In the genomic region with DNA sequence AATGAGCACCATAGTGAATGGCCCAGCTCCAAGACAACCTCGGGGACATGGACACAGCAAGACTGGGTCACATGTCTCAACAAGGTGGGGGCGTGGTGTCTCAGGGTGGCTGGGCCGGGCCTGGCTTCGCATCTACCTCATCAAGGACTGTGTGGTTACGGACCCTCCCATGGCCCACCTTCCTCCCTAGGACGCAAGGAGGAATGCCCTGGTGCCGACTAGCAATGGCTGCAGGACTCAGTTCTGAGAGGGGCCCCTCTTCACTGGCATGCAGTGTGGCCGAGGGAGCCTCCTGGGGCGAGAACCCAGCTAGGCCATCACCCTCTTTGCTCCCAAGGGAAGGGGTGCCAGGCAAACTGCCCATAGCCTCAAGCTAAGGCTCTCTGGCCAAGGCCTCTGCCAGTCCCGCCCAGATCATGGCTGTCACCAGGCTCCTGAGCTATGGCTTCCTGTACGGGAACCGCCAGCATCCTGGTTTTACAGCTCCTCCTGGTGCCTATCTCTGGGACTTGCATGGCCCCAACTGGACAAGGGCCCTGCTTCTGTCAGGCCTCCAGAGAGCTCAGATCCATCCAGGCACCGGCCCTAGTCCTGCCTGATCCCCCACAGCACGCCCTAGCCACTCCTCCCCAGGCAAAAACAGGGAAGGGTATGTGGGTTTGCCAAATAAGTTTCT, we compare ENCODE assay signal across 22 cellular contexts.
A peak's percentile ranks its signal among the peaks of the same experiment; 100 is the strongest.
DNase-seq lines count a peak whose midpoint lies in the region; ATAC-seq and TF ChIP-seq lines count a peak whose summit lies in the region.
"Had no signal": no experiment of that assay in that cellular context is flagged by ENCODE, and none has a peak within 500 bp of the region (broad histone marks: within the 10 kb centered on the region; RNA-seq: fewer than 3 reads in every experiment).

No MANE protein-coding gene starts in this region.

- no peak overlapping the region for H3K4ac ChIP-seq in mesendoderm (ENCODE audit: low read depth, low read length)

- H3K4me2 ChIP-seq in mesendoderm (ENCODE audit: low read length) = no peak overlapping the region

- DNase-seq in DMS153 (lab: John Stamatoyannopoulos, UW) (peak; percentile 84), WTC11 (ENCODE audit: low spot score) (no peak), mesendoderm (peak; percentile 35), GOT3 (lab: John Stamatoyannopoulos, UW) (no peak), AG08395 (ENCODE audit: low spot score) (no peak), HuH-7.5 (ENCODE audit: low spot score) (no peak)
- DNase-seq in activated naive CD4-positive, alpha-beta T cell treated with anti-CD3 and anti-CD28 coated beads for 36 hours = no peak
- DNase-seq: activated CD4-positive, alpha-beta memory T cell treated with anti-CD3 and anti-CD28 coated beads for 36 hours; activated naive CD4-positive, alpha-beta T cell treated with anti-CD3 and anti-CD28 coated beads, Interleukin-2, amount 10 ng/mL, durations not matched to agents 7 days and 5 days; activated T-cell treated with anti-CD3 and anti-CD28 coated beads for 4 hours; CD4-positive, alpha-beta T cell; DND-41; left ventricle myocardium superior; NCI-H1436; NCI-H510A; retina; stimulated activated CD4-positive, alpha-beta T cell treated with anti-CD3 and anti-CD28 coated beads, Interleukin-12 subunit alpha, Interleukin-12 subunit beta, amount 100 ng/mL, for 4 hours had no signal

- CTCF ChIA-PET in HEK293 (lab: Yijun Ruan, JAX) = interaction anchor here (0.6 kb wide), 2 partner anchors 51 to 58 kb away, joined by 3 read pairs; no protein-coding TSS in a partner anchor
- CTCF ChIA-PET in WTC11 (lab: Charles Lee) = interaction anchor here (1.1 kb wide), 2 partner anchors 11 to 16 kb away, joined by 3 to 4 read pairs; no protein-coding TSS in a partner anchor
- CTCF ChIA-PET in activated naive CD4-positive, alpha-beta T cell treated with anti-CD3 and anti-CD28 coated beads for 36 hours (lab: Charles Lee) = no interaction called here

- no peak overlapping the region for H3K56ac ChIP-seq in mesendoderm (ENCODE audit: low read length)

- WGBS in mesendoderm (ENCODE audit: extremely low coverage, insufficient coverage, low lambda C conversion rate) = no CpG with 5 or more reads among the region's 14 CpGs

- no peak overlapping the region for H2AK5ac ChIP-seq in mesendoderm (ENCODE audit: low read length)

- H3K4me1 ChIP-seq in HEK293 (ENCODE audit: control insufficient read depth, insufficient read depth, low read length) (no peaks in the 10 kb centered on the region), mesendoderm (ENCODE audit: control insufficient read depth, low read depth, low read length) (no peaks in the 10 kb centered on the region)
- H3K4me1 ChIP-seq: suprapubic skin, vagina had no signal

- H3K4me3 ChIP-seq in HEK293 (ENCODE audit: low read depth, low read length) = no peak overlapping the region
- no peak overlapping the region for H3K4me3 ChIP-seq in mesendoderm (ENCODE audit: low read length)
- H3K4me3 ChIP-seq: suprapubic skin, vagina had no signal

- no peaks in the 10 kb centered on the region for H3K9me3 ChIP-seq in HEK293 (ENCODE audit: control insufficient read depth, insufficient read depth, low read depth, low read length)
- H3K9me3 ChIP-seq: suprapubic skin, vagina had no signal

- H3K36me3 Mint-ChIP-seq in WTC11 = peaks cover 4% of the 10 kb centered on the region; the same call in 1 of the 2 replicates
- H3K36me3 Mint-ChIP-seq in activated naive CD4-positive, alpha-beta T cell treated with anti-CD3 and anti-CD28 coated beads for 36 hours (ENCODE audit: low read depth) = no peaks in the 10 kb centered on the region
- H3K36me3 Mint-ChIP-seq: activated CD4-positive, alpha-beta memory T cell treated with anti-CD3 and anti-CD28 coated beads for 36 hours; activated naive CD4-positive, alpha-beta T cell treated with anti-CD3 and anti-CD28 coated beads, Interleukin-2, amount 10 ng/mL, durations not matched to agents 7 days and 5 days had no signal

- H3K4me1 Mint-ChIP-seq in WTC11 = peaks cover 16% of the 10 kb centered on the region
- no peaks in the 10 kb centered on the region for H3K4me1 Mint-ChIP-seq in activated naive CD4-positive, alpha-beta T cell treated with anti-CD3 and anti-CD28 coated beads for 36 hours (ENCODE audit: low read depth)
- H3K4me1 Mint-ChIP-seq: activated naive CD4-positive, alpha-beta T cell treated with anti-CD3 and anti-CD28 coated beads, Interleukin-2, amount 10 ng/mL, durations not matched to agents 7 days and 5 days; central memory CD8-positive, alpha-beta T cell had no signal

- intact Hi-C loops in activated naive CD4-positive, alpha-beta T cell treated with anti-CD3 and anti-CD28 coated beads for 36 hours (cut with micrococcal nuclease) = no loop called here

- no peaks in the 10 kb centered on the region for H3K27me3 ChIP-seq in mesendoderm (ENCODE audit: insufficient read depth, low read length, poor library complexity)
- H3K27me3 ChIP-seq: suprapubic skin, vagina had no signal

- no peak overlapping the region for H2BK120ac ChIP-seq in mesendoderm (ENCODE audit: low read depth, low read length)

- no peaks in the 10 kb centered on the region for H3K9me3 Mint-ChIP-seq in WTC11
- no peaks in the 10 kb centered on the region for H3K9me3 Mint-ChIP-seq in activated naive CD4-positive, alpha-beta T cell treated with anti-CD3 and anti-CD28 coated beads for 36 hours
- H3K9me3 Mint-ChIP-seq: central memory CD8-positive, alpha-beta T cell; T-helper 1 cell treated with Interleukin-12 subunit alpha and Interleukin-12 subunit beta and Interleukin-4 antibody, amounts not matched to agents 30 μg/mL and 1 μg/mL, for 36 hours had no signal

- TF ChIP-seq CTCF in HEK293 (tag by site-specific recombination; IDR thresholded peaks at IDR 0.05) = peak; percentile 66
- TF ChIP-seq CTCF in WTC11 (IDR thresholded peaks at IDR 0.05) = no peak

- H2BK5ac ChIP-seq in mesendoderm (ENCODE audit: low read length) = no peak overlapping the region

- no peak overlapping the region for H3K27ac Mint-ChIP-seq in WTC11
- no peak overlapping the region for H3K27ac Mint-ChIP-seq in activated naive CD4-positive, alpha-beta T cell treated with anti-CD3 and anti-CD28 coated beads for 36 hours
- H3K27ac Mint-ChIP-seq: activated CD4-positive, alpha-beta memory T cell treated with anti-CD3 and anti-CD28 coated beads for 36 hours; activated naive CD4-positive, alpha-beta T cell treated with anti-CD3 and anti-CD28 coated beads, Interleukin-2, amount 10 ng/mL, durations not matched to agents 7 days and 5 days; CD4-positive, alpha-beta T cell; T-helper 1 cell treated with Interleukin-12 subunit alpha and Interleukin-12 subunit beta and Interleukin-4 antibody, amounts not matched to agents 30 μg/mL and 1 μg/mL, for 36 hours had no signal

- peaks cover 6% of the 10 kb centered on the region for H3K79me1 ChIP-seq in mesendoderm (ENCODE audit: low read length)

- no peak overlapping the region for H4K5ac ChIP-seq in mesendoderm (ENCODE audit: low read length)

- peaks cover 24% of the 10 kb centered on the region for H3K79me2 ChIP-seq in mesendoderm (ENCODE audit: control insufficient read depth, insufficient read depth, low read length)

- H3K23ac ChIP-seq in mesendoderm (ENCODE audit: low read length) = no peak overlapping the region

- H3K36me3 ChIP-seq in HEK293 (ENCODE audit: control insufficient read depth in 2 of 2, insufficient read depth in 1 of 2, low read length in 2 of 2) = peaks cover 0 to 4% of the 10 kb centered on the region in 2 experiments; a peak in 1 of 3 replicates
- H3K36me3 ChIP-seq in mesendoderm (ENCODE audit: control insufficient read depth, insufficient read depth, low read length) = no peaks in the 10 kb centered on the region
- H3K36me3 ChIP-seq: suprapubic skin, vagina had no signal

- POLR2A ChIA-PET in HEK293 (lab: Yijun Ruan, JAX) = interaction anchor here (0.6 kb wide), 1 partner anchor 54 kb away, joined by 3 read pairs; no protein-coding TSS in a partner anchor
- POLR2A ChIA-PET in WTC11 (lab: Charles Lee) = no interaction called here

- peak; percentile 64 for ATAC-seq in WTC11
- ATAC-seq: left ventricle myocardium superior had no signal

- H2BK15ac ChIP-seq in mesendoderm (replicated peaks; ENCODE audit: low read depth) = no peak overlapping the region

- H3K9ac ChIP-seq in mesendoderm (ENCODE audit: low read length) = no peak overlapping the region

- no peak overlapping the region for H3K27ac ChIP-seq in HEK293 (ENCODE audit: extremely low read depth, low read depth, low read length)
- no peak overlapping the region for H3K27ac ChIP-seq in mesendoderm (ENCODE audit: low read depth, low read length)
- H3K27ac ChIP-seq: suprapubic skin, vagina had no signal

- H4K8ac ChIP-seq in mesendoderm (ENCODE audit: low read depth, low read length) = no peak overlapping the region

- H3K18ac ChIP-seq in mesendoderm (ENCODE audit: low read length) = no peak overlapping the region

- no peak overlapping the region for H3K4me3 Mint-ChIP-seq in WTC11
- H3K4me3 Mint-ChIP-seq in activated naive CD4-positive, alpha-beta T cell treated with anti-CD3 and anti-CD28 coated beads for 36 hours = no peak overlapping the region
- H3K4me3 Mint-ChIP-seq: activated CD4-positive, alpha-beta memory T cell treated with anti-CD3 and anti-CD28 coated beads for 36 hours; activated naive CD4-positive, alpha-beta T cell treated with anti-CD3 and anti-CD28 coated beads, Interleukin-2, amount 10 ng/mL, durations not matched to agents 7 days and 5 days; CD4-positive, alpha-beta T cell; central memory CD8-positive, alpha-beta T cell; T-helper 1 cell treated with Interleukin-12 subunit alpha and Interleukin-12 subunit beta and Interleukin-4 antibody, amounts not matched to agents 30 μg/mL and 1 μg/mL, for 36 hours had no signal

- H3K27me3 Mint-ChIP-seq in WTC11 (ENCODE audit: low read depth) = no peaks in the 10 kb centered on the region
- H3K27me3 Mint-ChIP-seq in activated naive CD4-positive, alpha-beta T cell treated with anti-CD3 and anti-CD28 coated beads for 36 hours (ENCODE audit: low read depth) = no peaks in the 10 kb centered on the region
- H3K27me3 Mint-ChIP-seq: activated CD4-positive, alpha-beta memory T cell treated with anti-CD3 and anti-CD28 coated beads for 36 hours; activated naive CD4-positive, alpha-beta T cell treated with anti-CD3 and anti-CD28 coated beads, Interleukin-2, amount 10 ng/mL, durations not matched to agents 7 days and 5 days; CD4-positive, alpha-beta T cell; central memory CD8-positive, alpha-beta T cell had no signal

TF ChIP-seq in HEK293, 187 proteins besides CTCF, POLR2A, EP300 and RAD21 (continues in another document):
- no peak for TF ChIP-seq WT1 (tag by site-specific recombination; IDR thresholded peaks at IDR 0.05)

TF ChIP-seq in WTC11, 78 proteins besides CTCF, POLR2A, EP300 and RAD21:
- no peak for TF ChIP-seq CBFB (CRISPR knock-in tag; IDR thresholded peaks at IDR 0.05; ENCODE audit: low read depth)

Comparison
In these comparisons a context has a peak if more than half of its experiments do, and no peak if none do; other contexts are left out.
1. DNase-seq: peak in DMS153 (single experiment) and mesendoderm (single experiment); none in WTC11 (single experiment), GOT3 (single experiment), AG08395 (single experiment), HuH-7.5 (single experiment) and activated naive CD4-positive, alpha-beta T cell treated with anti-CD3 and anti-CD28 coated beads for 36 hours (single experiment).